Comparison of ENCODE assay signal across 25 cellular contexts in the genomic region with DNA sequence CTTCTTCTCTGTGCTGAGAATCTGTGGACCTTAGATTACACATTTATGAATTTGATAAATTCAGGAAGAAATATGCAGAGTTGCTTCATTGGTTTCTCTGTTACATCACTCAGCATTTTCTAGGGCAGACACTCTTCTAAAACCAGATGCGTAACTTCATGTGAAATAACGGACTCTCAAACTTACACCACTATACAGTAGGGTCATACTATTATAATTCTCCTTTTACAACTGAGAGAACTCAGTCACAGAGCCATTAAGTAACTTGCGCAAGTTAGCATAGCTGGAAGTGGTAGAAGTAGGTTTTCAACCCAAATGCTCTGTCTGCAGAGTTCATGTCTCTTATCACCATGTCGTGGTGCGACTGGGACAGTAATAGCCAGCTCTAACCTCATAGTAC. TPM values are rescaled to one million over a fixed set of nuclear protein-coding genes. Genes with fewer than 3 reads are reported as not detected.
"Had no signal": no experiment of that assay in that cellular context is flagged by ENCODE, and none has a peak within 500 bp of the region (broad histone marks: within the 10 kb centered on the region; RNA-seq: fewer than 3 reads in every experiment).

No MANE protein-coding gene starts in this region.

- H3K27me3 ChIP-seq: body of pancreas, colonic mucosa, sigmoid colon, tibial artery had no signal

- H3K36me3 ChIP-seq: colonic mucosa, lower lobe of right lung, sigmoid colon, tibial artery had no signal

- H3K9me3 ChIP-seq: body of pancreas, colonic mucosa, lower lobe of right lung, sigmoid colon, tibial artery had no signal

- H3K4me3 ChIP-seq: body of pancreas, colonic mucosa, lower lobe of right lung, sigmoid colon, tibial artery had no signal

- FAIRE-seq: islet of Langerhans, urothelium cell line had no signal

- H3K4me1 ChIP-seq: body of pancreas, colonic mucosa, lower lobe of right lung, sigmoid colon, tibial artery had no signal

- DNase-seq: activated CD4-positive, alpha-beta memory T cell treated with anti-CD3 and anti-CD28 coated beads, Interleukin-2, amount 10 ng/mL, durations not matched to agents 7 days and 5 days; activated CD4-positive, alpha-beta T cell treated with anti-CD3 and anti-CD28 coated beads for 48 hours; activated CD4-positive, CD25-positive, alpha-beta regulatory T cell; activated CD8-positive, alpha-beta memory T cell treated with anti-CD3 and anti-CD28 coated beads, Interleukin-2, amount 10 ng/mL, durations not matched to agents 7 days and 5 days; activated naive CD8-positive, alpha-beta T cell treated with anti-CD3 and anti-CD28 coated beads for 36 hours; body of pancreas; colonic mucosa; glutamatergic neuron; hippocampal formation; left cardiac atrium; lower lobe of right lung; posterior cingulate gyrus; sigmoid colon; stimulated activated naive CD4-positive, alpha-beta T cell treated with Interleukin-2 at 50 U/mL for 16 hours; substantia nigra; tibial artery had no signal

- H3K27ac ChIP-seq: body of pancreas, colonic mucosa, lower lobe of right lung, sigmoid colon, tibial artery had no signal

- ATAC-seq: activated CD8-positive, alpha-beta memory T cell treated with anti-CD3 and anti-CD28 coated beads, Interleukin-2, amount 10 ng/mL, durations not matched to agents 7 days and 5 days; body of pancreas; left cardiac atrium; lower lobe of right lung; natural killer cell treated with Interleukin-12 subunit alpha and Interleukin-12 subunit beta and Interleukin-15 and Interleukin-18, amount 100 ng/mL, for 72 hours had no signal

RNA-seq across cellular contexts. Expression of a gene that starts 5.7 kb away (rescaled TPM):
- total RNA-seq: activated CD4-positive, alpha-beta memory T cell treated with anti-CD3 and anti-CD28 coated beads, Interleukin-2, amount 10 ng/mL, durations not matched to agents 7 days and 5 days; activated CD8-positive, alpha-beta memory T cell treated with anti-CD3 and anti-CD28 coated beads, Interleukin-2, amount 10 ng/mL, durations not matched to agents 7 days and 5 days; activated naive CD8-positive, alpha-beta T cell treated with anti-CD3 and anti-CD28 coated beads for 36 hours; body of pancreas; cardiac septum; colonic mucosa; epithelial cell of proximal tubule; fibroblast of lung; left cardiac atrium; lower lobe of right lung; mesenteric fat pad; natural killer cell treated with Interleukin-12 subunit alpha and Interleukin-12 subunit beta and Interleukin-15 and Interleukin-18, amount 100 ng/mL, for 72 hours; renal cortical epithelial cell; sigmoid colon; T-helper 2 cell treated with Interferon-gamma antibody and Interleukin-4, amounts not matched to agents 100 ng/mL and 5 ng/mL, for 36 hours had no signal
- polyA plus RNA-seq: fibroblast of lung, sigmoid colon had no signal

RNA-seq across cellular contexts. Expression of a gene that starts 56.1 kb away (rescaled TPM):
- total RNA-seq: activated CD4-positive, alpha-beta memory T cell treated with anti-CD3 and anti-CD28 coated beads, Interleukin-2, amount 10 ng/mL, durations not matched to agents 7 days and 5 days; activated CD8-positive, alpha-beta memory T cell treated with anti-CD3 and anti-CD28 coated beads, Interleukin-2, amount 10 ng/mL, durations not matched to agents 7 days and 5 days; activated naive CD8-positive, alpha-beta T cell treated with anti-CD3 and anti-CD28 coated beads for 36 hours; cardiac septum; colonic mucosa; mesenteric fat pad; natural killer cell treated with Interleukin-12 subunit alpha and Interleukin-12 subunit beta and Interleukin-15 and Interleukin-18, amount 100 ng/mL, for 72 hours; sigmoid colon; T-helper 2 cell treated with Interferon-gamma antibody and Interleukin-4, amounts not matched to agents 100 ng/mL and 5 ng/mL, for 36 hours had no signal
